ENCODE assay signal across 28 cellular contexts in the genomic region with DNA sequence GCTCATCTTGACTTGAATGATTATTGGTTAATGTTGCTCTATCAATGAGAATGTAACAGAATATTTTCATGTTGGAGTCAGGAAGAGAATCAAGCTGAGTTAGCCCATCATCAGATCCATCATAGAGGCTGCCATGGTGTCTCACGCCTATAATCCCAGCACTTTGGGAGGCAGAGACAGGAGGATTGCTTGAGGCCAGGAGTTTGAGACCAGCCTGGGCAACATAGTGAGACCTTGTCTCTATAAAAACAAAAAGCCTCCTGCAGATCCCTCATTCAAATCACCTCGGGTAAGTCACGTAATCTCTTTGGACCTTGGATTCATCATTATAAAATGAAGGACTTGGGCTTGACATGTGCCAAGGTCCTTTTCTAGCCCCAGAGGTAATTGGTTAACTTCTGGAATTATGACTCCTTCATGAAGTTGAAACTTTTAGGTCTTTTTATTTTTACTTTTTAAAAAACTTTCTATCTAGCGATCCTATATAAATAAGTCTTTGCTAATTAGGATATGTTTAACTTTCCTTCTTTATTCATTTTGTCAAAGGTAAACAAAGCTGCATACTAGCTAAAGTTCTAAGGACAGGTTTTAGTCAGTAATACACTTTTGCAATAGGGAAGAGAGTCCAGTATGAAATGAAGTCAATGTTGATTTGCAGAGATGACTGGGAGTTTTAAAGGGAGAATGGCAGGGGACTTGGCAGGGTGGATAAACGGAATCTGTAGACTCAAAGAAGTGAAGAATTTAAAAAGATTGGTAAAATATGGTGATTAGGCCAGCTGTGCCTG.
A peak's percentile ranks its signal among the peaks of the same experiment; 100 is the strongest.
DNase-seq lines count a peak whose midpoint lies in the region; ATAC-seq and TF ChIP-seq lines count a peak whose summit lies in the region.
"Had no signal": no experiment of that assay in that cellular context is flagged by ENCODE, and none has a peak within 500 bp of the region (broad histone marks: within the 10 kb centered on the region; RNA-seq: fewer than 3 reads in every experiment).

No MANE protein-coding gene starts in this region.

- H3K4me1 Mint-ChIP-seq in CD4-positive, CD25-positive, alpha-beta regulatory T cell, result peaks cover 32 to 47% (median 41%) of the 10 kb centered on the region in 4 donors
- peaks cover 49 to 86% of the 10 kb centered on the region in 2 donors for H3K4me1 Mint-ChIP-seq in immature natural killer cell
- H3K4me1 Mint-ChIP-seq in naive thymus-derived CD8-positive, alpha-beta T cell, result peaks cover 20 to 51% (median 46%) of the 10 kb centered on the region in 4 donors

- H3K36me3 ChIP-seq in CD4-positive, CD25-positive, alpha-beta regulatory T cell (ENCODE audit: control insufficient read depth, insufficient read depth, low read length), result no peaks in the 10 kb centered on the region
- H3K36me3 ChIP-seq in Peyer's patch, result no peaks in the 10 kb centered on the region
- H3K36me3 ChIP-seq in body of pancreas (replicated peaks in 1 of 2; ENCODE audit: insufficient read depth in 1 of 2, low read depth in 2 of 2), result no peaks in the 10 kb centered on the region
- H3K36me3 ChIP-seq: HAP-1 had no signal

- ATAC-seq in CD4-positive, CD25-positive, alpha-beta regulatory T cell (ENCODE audit: low read depth in 2 of 2), result no peak
- no peak for ATAC-seq in naive thymus-derived CD8-positive, alpha-beta T cell
- no peak for ATAC-seq in body of pancreas
- ATAC-seq: right cardiac atrium had no signal

- TF ChIP-seq POLR2A in Peyer's patch (IDR thresholded peaks at IDR 0.05), result no peak
- no peak for TF ChIP-seq POLR2A in body of pancreas (IDR thresholded peaks at IDR 0.05)

- no peak overlapping the region for H3K27ac ChIP-seq in CD4-positive, CD25-positive, alpha-beta regulatory T cell (ENCODE audit: insufficient read depth, low read length, poor library complexity, severe bottlenecking)
- H3K27ac ChIP-seq in Peyer's patch (peak overlapping the region in 3 of 4 donors; percentile 15 to 76 (median 40)), body of pancreas (no peak overlapping the region)
- H3K27ac ChIP-seq: parathyroid adenoma had no signal

- H3K9me3 ChIP-seq in CD4-positive, CD25-positive, alpha-beta regulatory T cell (ENCODE audit: control insufficient read depth in 2 of 2, low read length in 2 of 2), result no peaks in the 10 kb centered on the region
- H3K9me3 ChIP-seq in Peyer's patch, result no peaks in the 10 kb centered on the region
- H3K9me3 ChIP-seq in body of pancreas, result no peaks in the 10 kb centered on the region
- H3K9me3 ChIP-seq: HAP-1, heart right ventricle, MG63 had no signal

- intact Hi-C loops in body of pancreas (cut with DNase I), result no loop called here

- peaks cover 2% of the 10 kb centered on the region for H3K4me1 ChIP-seq in CD4-positive, CD25-positive, alpha-beta regulatory T cell (ENCODE audit: control insufficient read depth, insufficient read depth, low read length, poor library complexity, severe bottlenecking)
- H3K4me1 ChIP-seq in Peyer's patch (peaks cover 0 to 37% (median 0%) of the 10 kb centered on the region in 4 donors), body of pancreas (peaks cover 12% of the 10 kb centered on the region)
- H3K4me1 ChIP-seq: parathyroid adenoma had no signal

- H3K27me3 ChIP-seq in CD4-positive, CD25-positive, alpha-beta regulatory T cell (ENCODE audit: control insufficient read depth, insufficient read depth, low read length), result no peaks in the 10 kb centered on the region
- no peaks in the 10 kb centered on the region for H3K27me3 ChIP-seq in Peyer's patch
- no peaks in the 10 kb centered on the region for H3K27me3 ChIP-seq in body of pancreas
- H3K27me3 ChIP-seq: heart right ventricle, MG63 had no signal

- H3K36me3 Mint-ChIP-seq in CD4-positive, CD25-positive, alpha-beta regulatory T cell, result peaks cover 24% of the 10 kb centered on the region
- peaks cover 0 to 6% (median 0%) of the 10 kb centered on the region in 3 donors for H3K36me3 Mint-ChIP-seq in immature natural killer cell
- H3K36me3 Mint-ChIP-seq in naive thymus-derived CD8-positive, alpha-beta T cell, result peaks cover 0 to 21% (median 0%) of the 10 kb centered on the region in 3 donors

- H3K27ac Mint-ChIP-seq in CD4-positive, CD25-positive, alpha-beta regulatory T cell, result peak overlapping the region in 2 of 3 donors; percentile 61 to 62
- peak overlapping the region; percentile 11 to 47 (median 30) for H3K27ac Mint-ChIP-seq in immature natural killer cell
- H3K27ac Mint-ChIP-seq in naive thymus-derived CD8-positive, alpha-beta T cell, result peak overlapping the region in 7 of 10 donors; percentile 6 to 66 (median 48)
- H3K27ac Mint-ChIP-seq: type B pancreatic cell had no signal

- H3K27me3 Mint-ChIP-seq in CD4-positive, CD25-positive, alpha-beta regulatory T cell, result no peaks in the 10 kb centered on the region
- H3K27me3 Mint-ChIP-seq in immature natural killer cell (ENCODE audit: low read depth in 3 of 3), result peaks cover 0 to 5% (median 0%) of the 10 kb centered on the region in 3 donors
- no peaks in the 10 kb centered on the region for H3K27me3 Mint-ChIP-seq in naive thymus-derived CD8-positive, alpha-beta T cell
- H3K27me3 Mint-ChIP-seq: type B pancreatic cell had no signal

- TF ChIP-seq CTCF in Peyer's patch (IDR thresholded peaks at IDR 0.05) (no peak), body of pancreas (IDR thresholded peaks at IDR 0.05) (no peak)

- POLR2A ChIA-PET in naive thymus-derived CD8-positive, alpha-beta T cell (lab: Charles Lee), result no interaction called here

- no peak overlapping the region for H3K4me3 ChIP-seq in CD4-positive, CD25-positive, alpha-beta regulatory T cell (ENCODE audit: low read depth, low read length)
- no peak overlapping the region for H3K4me3 ChIP-seq in Peyer's patch
- H3K4me3 ChIP-seq in body of pancreas, result no peak overlapping the region
- H3K4me3 ChIP-seq: HAP-1, heart right ventricle, MG63 had no signal

- WGBS in body of pancreas, 2 donors, result 71 to 80% methylated on average over 5 of the region's 5 CpGs

- no peak for DNase-seq in CD4-positive, CD25-positive, alpha-beta regulatory T cell
- DNase-seq in Peyer's patch (no peak), immature natural killer cell (no peak), body of pancreas (no peak), NOMO-1 treated with DMSO at 0.1 percent for 48 hours (lab: John Stamatoyannopoulos, UW; ENCODE audit: unreplicated experiment) (no peak), NAMALWA (ENCODE audit: low spot score) (no peak), NCI-H526 (lab: John Stamatoyannopoulos, UW) (no peak)
- no peak for DNase-seq in naive thymus-derived CD8-positive, alpha-beta T cell
- DNase-seq: ACHN; activated CD4-positive, alpha-beta T cell treated with anti-CD3 and anti-CD28 coated beads for 48 hours; activated CD8-positive, alpha-beta memory T cell treated with anti-CD3 and anti-CD28 coated beads for 24 hours; activated T-cell treated with anti-CD3 and anti-CD28 coated beads, Interleukin-2, amount 50 U/mL, for 1 hour; amniotic stem cell; effector memory CD4-positive, alpha-beta T cell; foreskin fibroblast; GDM1; heart right ventricle; left cardiac atrium; MG63; NCI-H1417; NCI-H2107; NCI-H446; OCI-M1; right cardiac atrium; stimulated activated CD4-positive, alpha-beta T cell treated with anti-CD3 and anti-CD28 coated beads, Interleukin-4, amount 100 ng/mL, for 1 hour had no signal

- H3K4me3 Mint-ChIP-seq in CD4-positive, CD25-positive, alpha-beta regulatory T cell, result no peak overlapping the region
- no peak overlapping the region for H3K4me3 Mint-ChIP-seq in immature natural killer cell
- no peak overlapping the region for H3K4me3 Mint-ChIP-seq in naive thymus-derived CD8-positive, alpha-beta T cell
- H3K4me3 Mint-ChIP-seq: type B pancreatic cell had no signal

- H3K9me3 Mint-ChIP-seq in CD4-positive, CD25-positive, alpha-beta regulatory T cell, result peaks cover 0 to 2% (median 0%) of the 10 kb centered on the region in 7 donors
- no peaks in the 10 kb centered on the region for H3K9me3 Mint-ChIP-seq in immature natural killer cell
- no peaks in the 10 kb centered on the region for H3K9me3 Mint-ChIP-seq in naive thymus-derived CD8-positive, alpha-beta T cell
- H3K9me3 Mint-ChIP-seq: type B pancreatic cell had no signal

Comparison
In these comparisons a context has a peak if more than half of its experiments do, and no peak if none do; other contexts are left out.
1. H3K27ac ChIP-seq: peak in Peyer's patch (3 of 4); none in CD4-positive, CD25-positive, alpha-beta regulatory T cell (single experiment) and body of pancreas (0 of 4).
2. Peak in every context shown above with its lines, with median percentiles within 50 percentile points of each other: H3K27ac Mint-ChIP-seq.